In genomic region chr3:50136714-50137405, GRCh38 we compare ENCODE assay signal across 24 cellular contexts. TPM values are rescaled to one million over a fixed set of nuclear protein-coding genes. Genes with fewer than 3 reads are reported as not detected.
DNase-seq lines count a peak whose midpoint lies in the region; ATAC-seq, FAIRE-seq and TF ChIP-seq lines count a peak whose summit lies in the region.
"Had no signal": no experiment of that assay in that cellular context is flagged by ENCODE, and none has a peak within 500 bp of the region (broad histone marks: within the 10 kb centered on the region; RNA-seq: fewer than 3 reads in every experiment).

No MANE protein-coding gene starts in this region.

- no peak for DNase-seq in Right ventricle myocardium superior
- DNase-seq in right atrium auricular region (ENCODE audit: low spot score): no peak
- no peak for DNase-seq in kidney
- no peak for DNase-seq in nucleus accumbens (lab: John Stamatoyannopoulos, UW)
- no peak for DNase-seq in AG08395 (ENCODE audit: low spot score)
- DNase-seq: activated naive CD4-positive, alpha-beta T cell treated with anti-CD3 and anti-CD28 coated beads for 36 hours; activated T-cell treated with anti-CD3 and anti-CD28 coated beads for 4 hours; body of pancreas; COR-L47; dorsolateral prefrontal cortex; hypothalamus; MG63; NCI-H1694 treated with DMSO at 0.1 percent for 48 hours; NCI-H510A treated with DMSO at 0.1 percent for 48 hours; occipital lobe; OCI-M1; small intestine had no signal

- H3K4me3 ChIP-seq in right atrium auricular region (no peak overlapping the region), kidney (ENCODE audit: low read length in 2 of 2) (no peak overlapping the region), skeletal muscle tissue (ENCODE audit: low read length in 3 of 3) (no peak overlapping the region)
- H3K4me3 ChIP-seq: body of pancreas, dorsolateral prefrontal cortex, MG63 had no signal

- H3K27ac ChIP-seq in right atrium auricular region (no peak overlapping the region), VCaP (peak overlapping the region; percentile 59; the same call in 1 of the 2 replicates), kidney (ENCODE audit: low read depth in 2 of 2, low read length in 2 of 2) (peak overlapping the region; percentile 22 to 51), skeletal muscle tissue (ENCODE audit: low read depth, low read length) (no peak overlapping the region)
- H3K27ac ChIP-seq: body of pancreas, dorsolateral prefrontal cortex had no signal

- H3K9ac ChIP-seq in kidney (ENCODE audit: low read length in 2 of 2) (no peak overlapping the region), skeletal muscle tissue (ENCODE audit: low read depth in 1 of 3, low read length in 3 of 3) (peak overlapping the region in 2 of 3 donors; percentile 14 to 57)

- intact Hi-C loops in Right ventricle myocardium superior (cut with DNase I) (no loop called here), kidney (cut with DNase I) (no loop called here)

- ATAC-seq in Right ventricle myocardium superior (ENCODE audit: poor library complexity): peak; percentile 80
- ATAC-seq in HG03175 (IDR thresholded peaks at IDR 0.05; ENCODE audit: unreplicated experiment): no peak
- ATAC-seq: body of pancreas had no signal

- H3K4me1 ChIP-seq in right atrium auricular region: peaks cover 0 to 13% of the 10 kb centered on the region in 2 donors
- H3K4me1 ChIP-seq in kidney (ENCODE audit: control insufficient read depth in 1 of 2, insufficient read depth in 1 of 2, low read depth in 1 of 2, low read length in 2 of 2): peaks cover 14 to 17% of the 10 kb centered on the region in 2 donors
- H3K4me1 ChIP-seq in skeletal muscle tissue (ENCODE audit: control insufficient read depth in 3 of 3, insufficient read depth in 3 of 3, low read length in 3 of 3): peaks cover 15 to 21% (median 17%) of the 10 kb centered on the region in 3 donors
- H3K4me1 ChIP-seq: body of pancreas had no signal

- no peak for TF ChIP-seq CTCF in right atrium auricular region (IDR thresholded peaks at IDR 0.05)
- no peak for TF ChIP-seq CTCF in VCaP (conservative IDR thresholded peaks at IDR 0.05)
- TF ChIP-seq CTCF in kidney (IDR thresholded peaks at IDR 0.05; ENCODE audit: borderline replicate concordance, extremely low read depth, insufficient read depth): no peak

- H3K27me3 ChIP-seq in right atrium auricular region: no peaks in the 10 kb centered on the region
- H3K27me3 ChIP-seq in skeletal muscle tissue (ENCODE audit: control insufficient read depth in 3 of 3, insufficient read depth in 3 of 3, low read length in 3 of 3): peaks cover 0 to 5% (median 0%) of the 10 kb centered on the region in 3 donors
- H3K27me3 ChIP-seq: body of pancreas, dorsolateral prefrontal cortex, MG63 had no signal

- FAIRE-seq in kidney (lab: Jason Lieb, UNC): no peak
- FAIRE-seq: small intestine had no signal

- H3K36me3 ChIP-seq in right atrium auricular region: no peaks in the 10 kb centered on the region
- no peaks in the 10 kb centered on the region for H3K36me3 ChIP-seq in kidney (ENCODE audit: control insufficient read depth in 1 of 2, insufficient read depth in 2 of 2, low read length in 2 of 2)
- no peaks in the 10 kb centered on the region for H3K36me3 ChIP-seq in skeletal muscle tissue (ENCODE audit: control insufficient read depth in 3 of 3, insufficient read depth in 3 of 3, low read length in 3 of 3)
- H3K36me3 ChIP-seq: MG63 had no signal

- H3K9me3 ChIP-seq in right atrium auricular region (no peaks in the 10 kb centered on the region), kidney (ENCODE audit: control insufficient read depth in 1 of 2, low read length in 2 of 2) (no peaks in the 10 kb centered on the region), skeletal muscle tissue (ENCODE audit: control insufficient read depth in 3 of 3, low read length in 3 of 3) (no peaks in the 10 kb centered on the region)
- H3K9me3 ChIP-seq: body of pancreas, MG63 had no signal

RNA-seq across cellular contexts. Expression of gene SEMA3F, which starts 18.3 kb away (rescaled TPM):
- total RNA-seq in Right ventricle myocardium superior: 10.8 TPM
- 10 to 100 TPM in 1 of 2 donors, 1 to 10 TPM in 1; 6.3 to 18.7 TPM for total RNA-seq in right atrium auricular region
- total RNA-seq in kidney: 39.9 TPM
- polyA plus RNA-seq in kidney (ENCODE audit: insufficient read depth, low read depth, low replicate concordance): 36.7 TPM
- total RNA-seq in skeletal muscle tissue: 2.1 TPM
- total RNA-seq: activated naive CD4-positive, alpha-beta T cell treated with anti-CD3 and anti-CD28 coated beads for 36 hours had no signal

RNA-seq across cellular contexts. Expression of gene RBM5, which starts 48.1 kb away (rescaled TPM):
- total RNA-seq in Right ventricle myocardium superior: 56.7 TPM
- total RNA-seq in right atrium auricular region: 10 to 100 TPM; 58.7 to 75.8 TPM
- total RNA-seq in kidney: 149 TPM
- polyA plus RNA-seq in kidney (ENCODE audit: insufficient read depth, low read depth, low replicate concordance): 51.0 TPM
- 179 TPM for total RNA-seq in skeletal muscle tissue

RNA-seq across cellular contexts. Expression of gene GNAT1, which starts 54.5 kb away (rescaled TPM):
- not detected for total RNA-seq in Right ventricle myocardium superior
- total RNA-seq in right atrium auricular region: not detected
- total RNA-seq in kidney: not detected
- polyA plus RNA-seq in kidney (ENCODE audit: insufficient read depth, low read depth, low replicate concordance): not detected
- total RNA-seq in skeletal muscle tissue: not detected
- total RNA-seq: activated naive CD4-positive, alpha-beta T cell treated with anti-CD3 and anti-CD28 coated beads for 36 hours; body of pancreas; G401; mononuclear cell; occipital lobe; temporal lobe had no signal
- polyA plus RNA-seq: AG04450, small intestine had no signal

Comparison
In these comparisons a context has a peak if more than half of its experiments do, and no peak if none do; other contexts are left out.
1. H3K27ac ChIP-seq: peak in VCaP (single experiment) and kidney (2 of 2); none in right atrium auricular region (0 of 2) and skeletal muscle tissue (single experiment).
2. H3K9ac ChIP-seq: peak in skeletal muscle tissue (2 of 3); none in kidney (0 of 2).